Comparison of ENCODE assay signal across 14 cellular contexts in the genomic region with DNA sequence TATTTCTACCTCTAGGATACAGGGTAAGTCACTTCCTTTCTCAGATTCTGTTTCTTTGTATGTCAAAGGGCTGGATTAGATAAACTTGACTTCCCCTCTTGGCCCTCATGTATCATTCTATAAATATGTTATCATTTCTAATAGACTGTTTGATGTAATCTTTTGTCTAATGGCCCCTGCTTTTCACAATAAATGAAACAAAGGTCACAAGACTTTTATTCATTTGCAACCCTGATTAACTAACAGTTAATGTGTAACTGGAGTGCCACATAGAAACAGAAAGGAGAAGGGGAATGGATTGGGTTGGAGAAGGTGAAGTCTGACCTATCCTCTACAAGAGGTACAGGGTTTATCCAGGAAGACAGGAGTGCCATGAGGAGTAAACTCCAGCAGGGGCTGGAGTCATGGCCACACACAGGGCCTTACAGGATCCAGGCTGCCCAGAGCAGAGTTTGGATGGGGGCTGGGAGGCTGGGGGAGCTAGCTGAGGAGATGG. TPM values are rescaled to one million over a fixed set of nuclear protein-coding genes. Genes with fewer than 3 reads are reported as not detected.
A peak's percentile ranks its signal among the peaks of the same experiment; 100 is the strongest.
DNase-seq lines count a peak whose midpoint lies in the region; ATAC-seq, FAIRE-seq and TF ChIP-seq lines count a peak whose summit lies in the region.
"Had no signal": no experiment of that assay in that cellular context is flagged by ENCODE, and none has a peak within 500 bp of the region (broad histone marks: within the 10 kb centered on the region; RNA-seq: fewer than 3 reads in every experiment).

No MANE protein-coding gene starts in this region.

- BruUV-seq in K562 (replicated peaks; lab: Mats Ljungman, UMichigan), result no TSS peak

- H3K4me1 ChIP-seq in K562 (replicated peaks in 1 of 2; ENCODE audit: control insufficient read depth in 2 of 2, insufficient read depth in 2 of 2, low read length in 2 of 2), result no peaks in the 10 kb centered on the region; a peak in 1 of 5 replicates
- peaks cover 0 to 34% of the 10 kb centered on the region in 2 donors for H3K4me1 ChIP-seq in left lung
- H3K4me1 ChIP-seq in stomach, result peaks cover 0 to 16% (median 12%) of the 10 kb centered on the region in 4 donors

- H3K36me3 ChIP-seq in K562 (ENCODE audit: control insufficient read depth, insufficient read depth, low read length) (no peaks in the 10 kb centered on the region), left lung (no peaks in the 10 kb centered on the region), stomach (no peaks in the 10 kb centered on the region)

- no peak overlapping the region for H2AFZ ChIP-seq in K562 (ENCODE audit: low read depth, low read length)

- no peak for FAIRE-seq in K562 (lab: Jason Lieb, UNC)
- FAIRE-seq in RCC 7860 (lab: Jason Lieb, UNC), result no peak
- FAIRE-seq: GM12891 had no signal

- H3K79me2 ChIP-seq in K562 (ENCODE audit: control insufficient read depth, insufficient read depth, low read length), result no peaks in the 10 kb centered on the region

- TF ChIP-seq POLR2A in K562 (conservative IDR thresholded peaks at IDR 0.05), result no peak
- TF ChIP-seq POLR2A in stomach (IDR thresholded peaks at IDR 0.05), result no peak

- TF ChIP-seq CTCF in K562 (IDR thresholded peaks at IDR 0.05 in 2 of 3, conservative IDR thresholded peaks at IDR 0.05 in 1 of 3; ENCODE audit: insufficient read depth in 2 of 3, low read depth in 1 of 3, low read length in 3 of 3), result no peak
- no peak for TF ChIP-seq CTCF in left lung (IDR thresholded peaks at IDR 0.05)
- peak in 1 of 7 experiments; percentile 7 for TF ChIP-seq CTCF in stomach (IDR thresholded peaks at IDR 0.05)

- TF ChIP-seq RAD21 in K562 (CRISPR knock-in tag; conservative IDR thresholded peaks at IDR 0.05 in 1 of 2, IDR thresholded peaks at IDR 0.05 in 1 of 2), result no peak

- peak; percentile 15 for DNase-seq in DMS53 (lab: John Stamatoyannopoulos, UW)
- DNase-seq in DMS53 treated with DMSO at 0.1 percent for 48 hours (lab: John Stamatoyannopoulos, UW; ENCODE audit: unreplicated experiment), result no peak
- no peak for DNase-seq in K562 (ENCODE audit: extremely low read depth in 1 of 4, low spot score in 3 of 4)
- no peak for DNase-seq in left lung
- no peak for DNase-seq in stomach
- no peak for DNase-seq in NCI-H146 (lab: John Stamatoyannopoulos, UW)
- DNase-seq in AG20443 (ENCODE audit: low spot score), result no peak
- DNase-seq in RCC 7860 (ENCODE audit: low spot score), result no peak
- DNase-seq: activated CD8-positive, alpha-beta memory T cell treated with anti-CD3 and anti-CD28 coated beads, Interleukin-2, amount 50 U/mL, for 4 hours; CD4-positive, CD25-positive, alpha-beta regulatory T cell; effector CD8-positive, alpha-beta T cell; HFFc6 had no signal

- H3K27ac ChIP-seq in K562 (ENCODE audit: extremely low read depth, low read depth, low read length), result no peak overlapping the region
- H3K27ac ChIP-seq in left lung, result peak overlapping the region; percentile 69 to 78
- peak overlapping the region in 4 of 5 donors; percentile 26 to 74 (median 40) for H3K27ac ChIP-seq in stomach
- H3K27ac ChIP-seq: 22Rv1 had no signal

- in situ Hi-C loops in K562 (cut with MboI), result no loop called here

- H3K27me3 ChIP-seq in K562 (ENCODE audit: control insufficient read depth in 2 of 2, insufficient read depth in 2 of 2, low read length in 2 of 2) (no peaks in the 10 kb centered on the region; a peak in 1 of 5 replicates), left lung (no peaks in the 10 kb centered on the region), stomach (no peaks in the 10 kb centered on the region)

- intact Hi-C loops in K562 (cut with micrococcal nuclease) (no loop called here), left lung (cut with DNase I) (no loop called here), stomach (cut with DNase I; ENCODE audit: low total_unique reads) (no loop called here)

- no peaks in the 10 kb centered on the region for H3K9me1 ChIP-seq in K562 (ENCODE audit: control insufficient read depth, insufficient read depth, low read length)

- TF ChIP-seq EP300 in K562 (IDR thresholded peaks at IDR 0.05; ENCODE audit: low read length) (no peak), stomach (IDR thresholded peaks at IDR 0.05) (no peak)

- H3K9me3 ChIP-seq in K562 (replicated peaks; ENCODE audit: control insufficient read depth, insufficient read depth, low read depth, low read length) (peaks cover 8% of the 10 kb centered on the region), left lung (peaks cover 0 to 16% of the 10 kb centered on the region in 2 donors), stomach (peaks cover 7 to 23% (median 17%) of the 10 kb centered on the region in 4 donors)

- H3K4me3 ChIP-seq in K562, result no peak overlapping the region
- no peak overlapping the region for H3K4me3 ChIP-seq in left lung
- no peak overlapping the region for H3K4me3 ChIP-seq in stomach

- POLR2A ChIA-PET in K562 (lab: Yijun Ruan, JAX), result no interaction called here

- peak; percentile 47; the same call in 1 of the 3 replicates for ATAC-seq in K562
- ATAC-seq in left lung, result peak; percentile 51

- H3K4me2 ChIP-seq in K562 (ENCODE audit: insufficient read depth, low read length), result no peak overlapping the region

- CTCF ChIA-PET in K562 (lab: Yijun Ruan, JAX; ENCODE audit: low intra/inter-chr PET ratio), result no interaction called here

- H4K20me1 ChIP-seq in K562 (replicated peaks; ENCODE audit: control insufficient read depth, insufficient read depth, low read length), result no peaks in the 10 kb centered on the region

- H3K9ac ChIP-seq in K562 (ENCODE audit: insufficient read depth in 1 of 2, low read depth in 2 of 2, low read length in 2 of 2), result no peak overlapping the region

TF ChIP-seq in K562, 482 proteins besides CTCF, POLR2A, EP300 and RAD21:
- TF ChIP-seq CBX1 (IDR thresholded peaks at IDR 0.05; ENCODE audit: low read depth) (no peak), PRMT5 (CRISPR knock-in tag; IDR thresholded peaks at IDR 0.05) (no peak), MTF1 (CRISPR knock-in tag; IDR thresholded peaks at IDR 0.05; ENCODE audit: borderline replicate concordance) (no peak), SIX5 (IDR thresholded peaks at IDR 0.05; ENCODE audit: borderline replicate concordance in 1 of 2, insufficient read depth in 1 of 2, low read depth in 1 of 2, low read length in 2 of 2) (no peak), ZNF184 (CRISPR knock-in tag; IDR thresholded peaks at IDR 0.05) (no peak), ZNF23 (CRISPR knock-in tag; IDR thresholded peaks at IDR 0.05) (no peak)

RNA-seq across cellular contexts. Expression of gene B3GNT5, which starts 8.0 kb away (rescaled TPM):
- 11.6 and 22.2 TPM in 2 replicates for total RNA-seq in K562 (2011; cell fraction: chromatin; rRNA removed; ENCODE audit: low replicate concordance)
- 7.2 and 10.4 TPM in 2 replicates for total RNA-seq in K562 (2011; cell fraction: nucleolus; rRNA removed)
- 15.5 and 25.9 TPM in 2 replicates for total RNA-seq in K562 (2011; cell fraction: nucleoplasm; rRNA removed)
- total RNA-seq in K562 (2014; rRNA removed) (8.8 and 9.2 TPM in 2 replicates), K562 (2014; rRNA removed; fragmentation: Illumina TruSeq; extraction: Trizol) (21.9 and 24.7 TPM in 2 replicates), K562 (2015; rRNA removed; fragmentation: Illumina TruSeq; extraction: Trizol) (15.5 and 17.0 TPM in 2 replicates), K562 (2021) (23.8 and 25.0 TPM in 2 replicates), left lung (10 to 100 TPM; 21.7 to 45.2 TPM), stomach (10 to 100 TPM in 2 of 5 donors, 1 to 10 TPM in 3; 4.1 to 39.7 (median 9.0) TPM)
- polyA plus RNA-seq in K562 (2011; rRNA removed) (13.7 and 13.8 TPM in 2 replicates), K562 (2014; fragmentation: Illumina TruSeq; extraction: Trizol) (20.1 and 22.9 TPM in 2 replicates), K562 (2014; fragmentation: Nextera tagmentation; extraction: Ambion mirVana) (10 to 100 TPM; 13.6 to 13.8 TPM), K562 (2014; rRNA removed) (14.4 and 18.5 TPM in 2 replicates), stomach (1 to 10 TPM; 5.0 to 7.6 (median 6.1) TPM)
- polyA plus RNA-seq in K562 (2011; cell fraction: cytosol; rRNA removed), result 4.1 and 8.3 TPM in 2 replicates
- polyA plus RNA-seq in K562 (2011; cell fraction: nucleus; rRNA removed), result 4.4 and 6.8 TPM in 2 replicates
- polyA plus RNA-seq in K562 (2012), result 14.8 and 16.9 TPM in 2 replicates
- polyA minus RNA-seq in K562 (2011; rRNA and poly(A)+ RNA removed), result 21.4 and 29.6 TPM in 2 replicates
- 7.6 and 11.0 TPM in 2 replicates for polyA minus RNA-seq in K562 (2011; cell fraction: cytosol; rRNA and poly(A)+ RNA removed)
- 4.7 and 10.6 TPM in 2 replicates for polyA minus RNA-seq in K562 (2011; cell fraction: nucleus; rRNA and poly(A)+ RNA removed)
- total RNA-seq: HFFc6 had no signal
